Comparison of ENCODE assay signal across 7 cellular contexts in the genomic region with DNA sequence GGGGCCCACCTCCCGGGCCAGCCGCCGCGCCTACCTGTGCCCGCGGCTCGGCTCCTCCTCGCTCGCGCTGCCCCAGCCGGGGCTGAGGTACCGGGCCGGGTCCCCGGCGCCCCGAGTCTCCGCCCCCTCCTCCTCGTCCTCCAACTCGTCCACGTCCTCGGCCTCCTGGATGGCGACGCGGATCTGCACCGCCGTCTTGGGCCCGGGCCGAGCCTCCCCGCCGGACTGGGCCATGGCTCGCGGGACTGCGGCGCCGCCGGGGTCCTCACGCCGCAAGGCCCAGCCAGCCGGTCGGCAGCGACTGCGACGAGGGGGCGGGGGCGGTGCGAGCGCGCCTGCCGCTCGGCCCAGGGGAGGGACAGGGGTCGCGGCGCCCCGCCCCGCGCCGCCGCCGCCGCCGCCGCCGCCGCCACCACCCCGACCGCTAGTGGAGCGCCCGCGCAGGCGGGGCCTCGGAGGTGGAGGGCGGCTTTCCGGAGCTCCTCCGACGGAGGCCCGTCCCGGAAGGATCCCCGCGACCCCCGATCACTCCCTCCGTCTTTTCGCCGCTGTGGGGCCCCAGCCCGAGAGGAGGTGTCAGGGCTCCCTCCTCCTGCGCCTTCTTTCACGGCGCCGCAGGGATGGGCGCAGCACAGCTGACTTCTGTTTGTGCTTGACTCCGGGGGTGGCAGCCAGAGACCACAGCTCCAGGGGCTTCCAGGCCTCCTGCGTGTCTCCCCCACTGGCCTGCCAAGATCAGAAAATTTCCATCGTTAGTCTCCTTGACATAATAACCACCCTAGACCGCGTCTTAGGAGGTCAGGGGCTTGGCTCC. TPM values are rescaled to one million over a fixed set of nuclear protein-coding genes. Genes with fewer than 3 reads are reported as not detected.
DNase-seq lines count a peak whose midpoint lies in the region; ATAC-seq, FAIRE-seq and TF ChIP-seq lines count a peak whose summit lies in the region.

A gene (minus strand): TSS at position 303 of the 814 bp plus-strand sequence. CDS start 69 bp downstream, at position 234.

- WGBS in adipose tissue, 3 donors, result 0 to 1% (median 1%) methylated on average over 54 to 94 of the region's 94 CpGs

- TF ChIP-seq CTCF in parathyroid adenoma (IDR thresholded peaks at IDR 0.05), result no peak

- H3K9ac ChIP-seq in parathyroid adenoma, result no peak within 1 kb of the TSS
- H3K9ac ChIP-seq in Karpas-422 (ENCODE audit: low read length), result no peak within 1 kb of the TSS

- no peaks in the 10 kb centered on the region for H3K9me2 ChIP-seq in Karpas-422 (replicated peaks; ENCODE audit: insufficient read depth, low read length)

- H3K4me1 ChIP-seq in parathyroid adenoma (peaks cover 3% of the 10 kb centered on the region), Karpas-422 (ENCODE audit: low read length) (peaks cover 2% of the 10 kb centered on the region; the same call in 1 of the 2 replicates)

- FAIRE-seq in GM12891 (lab: Jason Lieb, UNC), result no peak

- peak; percentile 78 to 85 for ATAC-seq in left cardiac atrium
- no peak for ATAC-seq in GM21360 (IDR thresholded peaks at IDR 0.05; ENCODE audit: unreplicated experiment)

- H3K4me2 ChIP-seq in parathyroid adenoma (ENCODE audit: low read length) (peak within 1 kb of the TSS; percentile 78), Karpas-422 (ENCODE audit: low read depth, low read length, poor library complexity, severe bottlenecking) (no peak within 1 kb of the TSS)

- no peaks in the 10 kb centered on the region for H3K36me3 ChIP-seq in parathyroid adenoma (ENCODE audit: control insufficient read depth, insufficient read depth, low read length)
- H3K36me3 ChIP-seq in Karpas-422 (ENCODE audit: insufficient read depth, low read length), result no peaks in the 10 kb centered on the region

- no peak for TF ChIP-seq POLR2A in GM12891 (IDR thresholded peaks at IDR 0.05; ENCODE audit: low read depth, low read length)

- H3K79me2 ChIP-seq in parathyroid adenoma (no peaks in the 10 kb centered on the region), Karpas-422 (ENCODE audit: low read length) (no peaks in the 10 kb centered on the region)

- intact Hi-C loops in left cardiac atrium (cut with DNase I), result no loop called here

- H3K9me3 ChIP-seq in parathyroid adenoma (ENCODE audit: control insufficient read depth, low read length), result no peaks in the 10 kb centered on the region
- no peaks in the 10 kb centered on the region for H3K9me3 ChIP-seq in Karpas-422 (ENCODE audit: low read length)

- peak within 1 kb of the TSS; percentile 69 for H3K4me3 ChIP-seq in parathyroid adenoma (ENCODE audit: low read depth, low read length)
- H3K4me3 ChIP-seq in Karpas-422 (ENCODE audit: low read length), result no peak within 1 kb of the TSS

- no peaks in the 10 kb centered on the region for H4K20me1 ChIP-seq in Karpas-422 (ENCODE audit: insufficient read depth, low read depth, low read length)

- peak; percentile 39 for DNase-seq in GM12891 (ENCODE audit: insufficient read length, low spot score)
- DNase-seq in NCI-H2227 (lab: John Stamatoyannopoulos, UW; ENCODE audit: unreplicated experiment), result peak; percentile 69
- DNase-seq in left cardiac atrium, result peak; percentile 70
- DNase-seq in Karpas-422, result no peak

- no peaks in the 10 kb centered on the region for H3K27me3 ChIP-seq in parathyroid adenoma (ENCODE audit: control insufficient read depth, insufficient read depth, low read length)
- H3K27me3 ChIP-seq in Karpas-422 (ENCODE audit: low read length), result no peaks in the 10 kb centered on the region

- H3K27ac ChIP-seq in adipose tissue (ENCODE audit: low read depth, low read length), result peak within 1 kb of the TSS; percentile 64
- H3K27ac ChIP-seq in parathyroid adenoma, result peak within 1 kb of the TSS; percentile 51
- no peak within 1 kb of the TSS for H3K27ac ChIP-seq in Karpas-422 (ENCODE audit: low read length)

- H2AFZ ChIP-seq in parathyroid adenoma, result peak within 1 kb of the TSS; percentile 84
- no peak within 1 kb of the TSS for H2AFZ ChIP-seq in Karpas-422 (ENCODE audit: low read length)

TF ChIP-seq in GM12891, 5 proteins besides CTCF, POLR2A, EP300 and RAD21:
- TF ChIP-seq POU2F2 (IDR thresholded peaks at IDR 0.05; ENCODE audit: low read depth, low read length), result no peak

RNA-seq across cellular contexts. Expression of the gene that starts here (rescaled TPM):
- 22.5 TPM for polyA plus RNA-seq in GM12891 (2012; ENCODE audit: low read depth, missing spikeins)
- polyA plus RNA-seq in adipose tissue, result 100 to 1,000 TPM in 1 of 3 donors, 10 to 100 TPM in 1, 1 to 10 TPM in 1; 6.6 to 116 (median 67.3) TPM
- total RNA-seq in left cardiac atrium, result 10 to 100 TPM; 34.4 to 47.2 TPM
- total RNA-seq in Karpas-422 (2014; rRNA removed; shearing (Covaris generic); ENCODE audit: low replicate concordance), result not detected in 2 replicates

Comparison
In these comparisons a context has a peak if more than half of its experiments do, and no peak if none do; other contexts are left out.
1. RNA of the gene that starts here (total RNA-seq): 34.4 to 47.2 TPM in left cardiac atrium; not detected in Karpas-422; every median in the first group is over 10 times any median in the second.